In the genomic region with DNA sequence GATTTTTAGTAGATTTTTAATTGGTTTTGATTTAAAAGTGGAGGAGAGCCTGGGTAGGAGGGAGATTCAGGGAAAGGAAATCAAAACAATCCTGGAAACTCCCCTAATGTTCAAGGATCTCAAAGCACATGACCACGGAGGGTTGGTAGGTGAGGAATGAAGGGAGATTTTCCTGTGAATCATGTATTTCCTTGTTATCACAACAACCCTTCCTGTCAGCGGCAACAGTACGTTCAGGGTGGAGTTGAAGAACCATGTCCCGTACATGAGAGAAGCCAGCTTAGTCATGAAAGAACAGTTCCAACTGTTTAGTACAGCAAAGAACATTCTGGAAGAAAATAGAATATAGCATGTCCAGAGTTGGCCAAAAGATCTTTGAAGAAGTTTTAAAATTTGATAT, we compare ENCODE assay signal across 12 cellular contexts.
DNase-seq lines count a peak whose midpoint lies in the region; FAIRE-seq and TF ChIP-seq lines count a peak whose summit lies in the region.
"Had no signal": no experiment of that assay in that cellular context is flagged by ENCODE, and none has a peak within 500 bp of the region (broad histone marks: within the 10 kb centered on the region; RNA-seq: fewer than 3 reads in every experiment).

No MANE protein-coding gene starts in this region.

- no peaks in the 10 kb centered on the region for H4K20me1 ChIP-seq in astrocyte (ENCODE audit: insufficient read depth, low read length)
- H4K20me1 ChIP-seq in hepatocyte (ENCODE audit: insufficient read depth, poor library complexity, severe bottlenecking), result no peaks in the 10 kb centered on the region

- H3K79me2 ChIP-seq in astrocyte (ENCODE audit: insufficient read depth, low read length) (no peaks in the 10 kb centered on the region), hepatocyte (no peaks in the 10 kb centered on the region)

- TF ChIP-seq POLR2A in H54 (IDR thresholded peaks at IDR 0.05; ENCODE audit: low read depth, low read length) (no peak), GM12892 (IDR thresholded peaks at IDR 0.05; ENCODE audit: low read depth, low read length) (no peak)

- no peaks in the 10 kb centered on the region for H3K27me3 ChIP-seq in astrocyte (ENCODE audit: insufficient read depth, low read length)
- no peaks in the 10 kb centered on the region for H3K27me3 ChIP-seq in hepatocyte
- H3K27me3 ChIP-seq: cardiac muscle cell had no signal

- H3K4me2 ChIP-seq in astrocyte (ENCODE audit: low read length) (peak overlapping the region; percentile 42), hepatocyte (peak overlapping the region; percentile 56)

- no peaks in the 10 kb centered on the region for H3K36me3 Mint-ChIP-seq in astrocyte (ENCODE audit: low read depth, unreplicated experiment)
- H3K36me3 Mint-ChIP-seq: naive thymus-derived CD4-positive, alpha-beta T cell had no signal

- no peak for FAIRE-seq in H54 (lab: Jason Lieb, UNC)
- FAIRE-seq in astrocyte (lab: Jason Lieb, UNC), result peak; percentile 49
- no peak for FAIRE-seq in GM12892 (lab: Jason Lieb, UNC)

- WGBS in hepatocyte (ENCODE audit: low lambda C conversion rate, missing lambda C conversion rate), result 34% methylated on average over 4 of the region's 4 CpGs

- H3K27ac ChIP-seq in astrocyte (ENCODE audit: low read depth, low read length) (no peak overlapping the region), hepatocyte (peak overlapping the region; percentile 34)
- H3K27ac ChIP-seq: cardiac muscle cell had no signal

- TF ChIP-seq CTCF in astrocyte (IDR thresholded peaks at IDR 0.05; ENCODE audit: insufficient read depth, low read depth, low read length) (no peak), hepatocyte (IDR thresholded peaks at IDR 0.05; ENCODE audit: poor library complexity) (no peak)

- no peaks in the 10 kb centered on the region for H3K9me2 ChIP-seq in hepatocyte (replicated peaks; ENCODE audit: insufficient read depth)

- H2AFZ ChIP-seq in astrocyte (ENCODE audit: low read depth, low read length), result peak overlapping the region; percentile 20
- H2AFZ ChIP-seq in hepatocyte, result no peak overlapping the region

- peaks cover 12% of the 10 kb centered on the region for H3K4me1 ChIP-seq in astrocyte (ENCODE audit: insufficient read depth, low read length)
- no peaks in the 10 kb centered on the region for H3K4me1 ChIP-seq in hepatocyte (ENCODE audit: insufficient read depth)

- H3K4me3 ChIP-seq in astrocyte (ENCODE audit: insufficient read depth, low read depth, low read length), result no peak overlapping the region
- H3K4me3 ChIP-seq in hepatocyte, result no peak overlapping the region
- H3K4me3 ChIP-seq: cardiac muscle cell had no signal

- peaks cover 4% of the 10 kb centered on the region for H3K4me1 Mint-ChIP-seq in astrocyte (ENCODE audit: low read depth, unreplicated experiment)
- H3K4me1 Mint-ChIP-seq: naive thymus-derived CD4-positive, alpha-beta T cell had no signal

- H3K36me3 ChIP-seq in astrocyte (ENCODE audit: insufficient read depth, low read length) (no peaks in the 10 kb centered on the region), hepatocyte (replicated peaks; ENCODE audit: insufficient read depth, low read depth) (no peaks in the 10 kb centered on the region)
- H3K36me3 ChIP-seq: cardiac muscle cell had no signal

- H3K4me3 Mint-ChIP-seq in astrocyte (ENCODE audit: unreplicated experiment), result no peak overlapping the region
- H3K4me3 Mint-ChIP-seq: naive thymus-derived CD4-positive, alpha-beta T cell had no signal

- H3K27me3 Mint-ChIP-seq in astrocyte (ENCODE audit: low read depth, unreplicated experiment), result peaks cover 1% of the 10 kb centered on the region

- DNase-seq in H54 (ENCODE audit: insufficient read length, low spot score) (peak; percentile 50), astrocyte (ENCODE audit: low read depth) (peak; percentile 78), hepatocyte (ENCODE audit: low spot score) (peak; percentile 65), stromal cell of bone marrow (ENCODE audit: low read depth) (peak; percentile 41), NCI-H2227 treated with DMSO at 0.1 percent for 48 hours (lab: John Stamatoyannopoulos, UW) (no peak), GM12892 (ENCODE audit: insufficient read length) (no peak), NCI-H2081 treated with DMSO at 0.1 percent for 48 hours (lab: John Stamatoyannopoulos, UW) (no peak)
- DNase-seq in activated effector memory CD4-positive, alpha-beta T cell treated with Interleukin-2 at 50 U/mL for 16 hours, result no peak
- DNase-seq: naive thymus-derived CD4-positive, alpha-beta T cell; NCI-H524 treated with DMSO at 0.1 percent for 48 hours; stimulated activated CD8-positive, alpha-beta memory T cell treated with anti-CD3 and anti-CD28 coated beads, Interleukin-4, amount 100 ng/mL, for 48 hours had no signal

- no peak overlapping the region for H3K9ac ChIP-seq in astrocyte (ENCODE audit: low read length)

- H3K9me3 Mint-ChIP-seq in astrocyte (ENCODE audit: unreplicated experiment), result no peaks in the 10 kb centered on the region
- H3K9me3 Mint-ChIP-seq: naive thymus-derived CD4-positive, alpha-beta T cell had no signal

- no peak overlapping the region for H3K27ac Mint-ChIP-seq in astrocyte (ENCODE audit: unreplicated experiment)

- H3K9me3 ChIP-seq in astrocyte (ENCODE audit: insufficient read depth, low read depth, low read length), result no peaks in the 10 kb centered on the region
- H3K9me3 ChIP-seq in hepatocyte (ENCODE audit: low read depth), result no peaks in the 10 kb centered on the region

Comparison
In these comparisons a context has a peak if more than half of its experiments do, and no peak if none do; other contexts are left out.
1. DNase-seq: peak in H54 (single experiment), astrocyte (single experiment), hepatocyte (single experiment) and stromal cell of bone marrow (single experiment); none in activated effector memory CD4-positive, alpha-beta T cell treated with Interleukin-2 at 50 U/mL for 16 hours (single experiment), NCI-H2227 treated with DMSO at 0.1 percent for 48 hours (single experiment), GM12892 (single experiment) and NCI-H2081 treated with DMSO at 0.1 percent for 48 hours (single experiment).